11 cellular contexts compared by ENCODE assay signal in the genomic region with DNA sequence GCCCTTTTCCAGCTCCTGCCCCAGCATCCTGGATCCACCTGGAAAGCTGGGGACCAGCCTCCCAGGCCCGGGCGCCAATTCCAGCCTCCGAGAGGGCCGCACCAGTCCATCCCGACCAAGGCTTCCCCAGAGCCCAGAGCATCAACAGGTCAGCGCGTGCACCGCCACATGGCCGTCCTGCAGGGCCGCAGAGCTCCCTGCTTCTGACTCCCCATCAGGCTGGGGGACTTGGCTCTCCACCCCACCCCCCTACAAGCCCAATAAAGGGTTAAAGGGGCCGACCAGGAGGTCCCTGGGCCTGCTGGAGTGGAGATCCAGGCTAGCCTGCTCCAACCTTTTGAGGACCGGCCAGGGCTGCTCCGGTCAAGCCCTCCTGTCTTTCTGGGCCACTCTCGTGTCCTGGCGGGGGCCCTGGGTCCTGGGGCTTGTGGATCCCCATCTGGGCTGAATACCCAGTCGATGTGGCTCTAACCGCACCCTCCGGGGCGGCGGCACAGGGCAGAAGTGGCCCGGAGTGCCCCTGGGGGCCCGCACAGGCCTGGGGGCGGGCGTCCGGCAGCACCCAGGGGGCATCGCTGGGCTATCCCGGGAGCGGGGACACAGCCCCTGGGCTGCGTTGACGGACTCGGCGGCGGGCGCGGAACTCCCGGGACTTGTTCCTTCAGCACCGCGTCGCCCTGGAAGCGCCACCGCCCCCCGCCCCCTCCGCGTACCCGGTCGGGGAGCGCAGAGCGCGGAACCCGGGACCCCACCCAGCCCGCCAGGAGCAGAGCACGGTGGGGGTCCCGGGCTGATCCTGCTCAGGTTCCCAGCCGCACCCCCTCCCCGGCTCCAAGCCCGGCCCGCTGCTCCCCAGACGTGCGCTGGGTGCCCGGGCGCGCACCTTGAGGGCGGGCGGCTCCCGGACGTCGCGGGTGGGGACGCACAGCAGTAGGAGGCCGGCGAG. TPM values are rescaled to one million over a fixed set of nuclear protein-coding genes. Genes with fewer than 3 reads are reported as not detected.
DNase-seq lines count a peak whose midpoint lies in the region; ATAC-seq and TF ChIP-seq lines count a peak whose summit lies in the region.
"Had no signal": no experiment of that assay in that cellular context is flagged by ENCODE, and none has a peak within 500 bp of the region (broad histone marks: within the 10 kb centered on the region; RNA-seq: fewer than 3 reads in every experiment).

No MANE protein-coding gene starts in this region.

- H3K4me1 ChIP-seq in heart right ventricle, result peaks cover 30 to 53% (median 44%) of the 10 kb centered on the region in 9 donors
- H3K4me1 ChIP-seq in lower lobe of right lung, result peaks cover 30% of the 10 kb centered on the region
- peaks cover 22% of the 10 kb centered on the region for H3K4me1 ChIP-seq in upper lobe of right lung

- DNase-seq in heart right ventricle (peak in 1 of 2 donors; percentile 15), left ventricle myocardium superior (no peak), coronary artery (ENCODE audit: low spot score) (no peak), lower lobe of right lung (no peak), upper lobe of right lung (no peak), HFFc6 (no peak)

- peaks cover 17% of the 10 kb centered on the region for H3K27me3 Mint-ChIP-seq in HFFc6 (ENCODE audit: insufficient read depth)

- H3K9me3 ChIP-seq in heart right ventricle, result no peaks in the 10 kb centered on the region
- H3K9me3 ChIP-seq in lower lobe of right lung, result no peaks in the 10 kb centered on the region
- no peaks in the 10 kb centered on the region for H3K9me3 ChIP-seq in upper lobe of right lung

- no peak overlapping the region for H3K27ac Mint-ChIP-seq in HFFc6
- H3K27ac Mint-ChIP-seq: CD14-positive monocyte had no signal

- H3K27me3 ChIP-seq in heart right ventricle (peaks cover 6 to 73% (median 51%) of the 10 kb centered on the region in 7 donors), lower lobe of right lung (ENCODE audit: low read depth) (peaks cover 62% of the 10 kb centered on the region), upper lobe of right lung (peaks cover 50% of the 10 kb centered on the region)

- H3K4me3 Mint-ChIP-seq in HFFc6, result no peak overlapping the region

- 13 to 16% methylated on average over 54 to 71 of the region's 71 CpGs for WGBS in heart right ventricle, 2 donors

- H3K9me3 Mint-ChIP-seq in HFFc6, result no peaks in the 10 kb centered on the region

- peak overlapping the region in 9 of 10 donors; percentile 35 to 55 (median 44) for H3K4me3 ChIP-seq in heart right ventricle
- peak overlapping the region; percentile 66 for H3K4me3 ChIP-seq in coronary artery
- peak overlapping the region; percentile 51 for H3K4me3 ChIP-seq in lower lobe of right lung
- peak overlapping the region; percentile 36 for H3K4me3 ChIP-seq in upper lobe of right lung

- TF ChIP-seq CTCF in heart right ventricle (IDR thresholded peaks at IDR 0.05) (no peak), coronary artery (IDR thresholded peaks at IDR 0.05) (no peak), lower lobe of right lung (IDR thresholded peaks at IDR 0.05) (no peak), upper lobe of right lung (IDR thresholded peaks at IDR 0.05) (no peak), HFFc6 (IDR thresholded peaks at IDR 0.05) (no peak)

- H3K4me1 Mint-ChIP-seq in HFFc6 (ENCODE audit: low read depth), result peaks cover 6% of the 10 kb centered on the region

- no peak for ATAC-seq in heart right ventricle
- no peak for ATAC-seq in left ventricle myocardium superior
- ATAC-seq in lower lobe of right lung, result peak; percentile 6 to 31
- peak; percentile 23 for ATAC-seq in upper lobe of right lung
- ATAC-seq in HG02884 (IDR thresholded peaks at IDR 0.05; ENCODE audit: unreplicated experiment), result no peak
- no peak for ATAC-seq in HG03097 (IDR thresholded peaks at IDR 0.05; ENCODE audit: low FRiP score, unreplicated experiment)
- ATAC-seq: SK-N-SH treated with all-trans-retinoic acid at 6 μM for 48 hours had no signal

- H3K36me3 ChIP-seq in heart right ventricle, result no peaks in the 10 kb centered on the region
- H3K36me3 ChIP-seq in lower lobe of right lung, result no peaks in the 10 kb centered on the region
- H3K36me3 ChIP-seq in upper lobe of right lung, result no peaks in the 10 kb centered on the region

- peak overlapping the region in 5 of 10 donors; percentile 78 to 93 (median 85) for H3K27ac ChIP-seq in heart right ventricle
- H3K27ac ChIP-seq in coronary artery, result peak overlapping the region in 1 of 2 donors; percentile 54
- H3K27ac ChIP-seq in lower lobe of right lung, result no peak overlapping the region
- H3K27ac ChIP-seq in upper lobe of right lung, result no peak overlapping the region

- H3K36me3 Mint-ChIP-seq in HFFc6 (ENCODE audit: low read depth), result no peaks in the 10 kb centered on the region
- H3K36me3 Mint-ChIP-seq: CD14-positive monocyte had no signal

- intact Hi-C loops in heart right ventricle (cut with DNase I), result no loop called here
- intact Hi-C loops in left ventricle myocardium superior (cut with micrococcal nuclease), result no loop called here
- intact Hi-C loops in lower lobe of right lung (cut with DNase I), result no loop called here
- intact Hi-C loops in upper lobe of right lung (cut with DNase I), result no loop called here

RNA-seq across cellular contexts. Expression of gene ENTPD2, which starts 0.6 kb away (rescaled TPM):
- total RNA-seq in heart right ventricle (1 to 10 TPM in 8 of 10 donors, under 1 TPM in 2; 0.32 to 2.5 (median 1.6) TPM), left ventricle myocardium superior (2.1 TPM), lower lobe of right lung (0.62 TPM), upper lobe of right lung (0.41 TPM)
- polyA plus RNA-seq in heart right ventricle, result 1 to 10 TPM in 1 of 2 donors, under 1 TPM in 1; 0.96 to 3.3 TPM
- total RNA-seq in HFFc6 (2021; fragmentation: NEBNext Ultra II Directional; extraction: Animal tissue kit (Norgen Biotek cat#: 25700)), result under 1 TPM in 3 of 6 experiments, not detected in 3; 0.12 to 0.28 (median 0.16) TPM
- total RNA-seq: activated CD8-positive, alpha-beta memory T cell treated with anti-CD3 and anti-CD28 coated beads for 36 hours had no signal
- polyA plus RNA-seq: CD14-positive monocyte had no signal

RNA-seq across cellular contexts. Expression of gene NPDC1, which starts 7.3 kb away (rescaled TPM):
- total RNA-seq in heart right ventricle, result 10 to 100 TPM; 29.1 to 74.3 (median 52.6) TPM
- polyA plus RNA-seq in heart right ventricle, result 100 to 1,000 TPM in 1 of 2 donors, 10 to 100 TPM in 1; 74.2 to 153 TPM
- total RNA-seq in left ventricle myocardium superior, result 59.0 TPM
- total RNA-seq in lower lobe of right lung, result 124 TPM
- total RNA-seq in upper lobe of right lung, result 152 TPM
- 100 to 1,000 TPM; 112 to 197 (median 119) TPM for total RNA-seq in HFFc6 (2021; fragmentation: NEBNext Ultra II Directional; extraction: Animal tissue kit (Norgen Biotek cat#: 25700))

RNA-seq across cellular contexts. Expression of gene SAPCD2, which starts 17.1 kb away (rescaled TPM):
- total RNA-seq in heart right ventricle, result 1 to 10 TPM in 1 of 10 donors, under 1 TPM in 8, not detected in 1; 0.06 to 1.1 (median 0.11) TPM
- polyA plus RNA-seq in heart right ventricle, result under 1 TPM; 0.15 to 0.23 TPM
- total RNA-seq in left ventricle myocardium superior, result 0.12 TPM
- 0.86 TPM for total RNA-seq in lower lobe of right lung
- 0.84 TPM for total RNA-seq in upper lobe of right lung
- total RNA-seq in HFFc6 (2021; fragmentation: NEBNext Ultra II Directional; extraction: Animal tissue kit (Norgen Biotek cat#: 25700)), result 10 to 100 TPM in 5 of 6 experiments, 1 to 10 TPM in 1; 7.7 to 14.8 (median 11.3) TPM

RNA-seq across cellular contexts. Expression of gene FUT7, which starts 21.4 kb away (rescaled TPM):
- under 1 TPM in 5 of 10 donors, not detected in 5; 0.13 to 0.30 (median 0.15) TPM for total RNA-seq in heart right ventricle
- under 1 TPM; 0.07 to 0.15 TPM for polyA plus RNA-seq in heart right ventricle
- 0.17 TPM for total RNA-seq in left ventricle myocardium superior
- 1.1 TPM for total RNA-seq in lower lobe of right lung
- 0.81 TPM for total RNA-seq in upper lobe of right lung
- not detected for total RNA-seq in HFFc6 (2021; fragmentation: NEBNext Ultra II Directional; extraction: Animal tissue kit (Norgen Biotek cat#: 25700))

RNA-seq across cellular contexts. Expression of gene UAP1L1, which starts 24.0 kb away (rescaled TPM):
- total RNA-seq in heart right ventricle (10 to 100 TPM in 4 of 10 donors, 1 to 10 TPM in 6; 6.0 to 16.5 (median 8.5) TPM), left ventricle myocardium superior (12.6 TPM), lower lobe of right lung (29.7 TPM), upper lobe of right lung (30.7 TPM)
- 10 to 100 TPM in 1 of 2 donors, 1 to 10 TPM in 1; 3.4 to 24.3 TPM for polyA plus RNA-seq in heart right ventricle
- 10 to 100 TPM in 5 of 6 experiments, 1 to 10 TPM in 1; 9.4 to 13.1 (median 10.6) TPM for total RNA-seq in HFFc6 (2021; fragmentation: NEBNext Ultra II Directional; extraction: Animal tissue kit (Norgen Biotek cat#: 25700))

Comparison
In these comparisons a context has a peak if more than half of its experiments do, and no peak if none do; other contexts are left out.
1. ATAC-seq: peak in lower lobe of right lung (2 of 2) and upper lobe of right lung (single experiment); none in heart right ventricle (0 of 8), left ventricle myocardium superior (single experiment), HG02884 (single experiment) and HG03097 (single experiment).
2. Peak in every context shown above with its lines, with median percentiles within 50 percentile points of each other: H3K4me3 ChIP-seq.